9 cellular contexts compared by ENCODE assay signal in genomic region chr2:232699110-232699509, GRCh38. TPM values are rescaled to one million over a fixed set of nuclear protein-coding genes. Genes with fewer than 3 reads are reported as not detected.
A peak's percentile ranks its signal among the peaks of the same experiment; 100 is the strongest.
DNase-seq lines count a peak whose midpoint lies in the region; ATAC-seq and TF ChIP-seq lines count a peak whose summit lies in the region.
"Had no signal": no experiment of that assay in that cellular context is flagged by ENCODE, and none has a peak within 500 bp of the region (broad histone marks: within the 10 kb centered on the region; RNA-seq: fewer than 3 reads in every experiment).

No MANE protein-coding gene starts in this region.

- no peak for ATAC-seq in activated CD4-positive, alpha-beta T cell treated with anti-CD3 and anti-CD28 coated beads for 36 hours
- no peak for ATAC-seq in GM21723 (IDR thresholded peaks at IDR 0.05; ENCODE audit: unreplicated experiment)

- no peaks in the 10 kb centered on the region for H3K9me3 ChIP-seq in SK-N-MC (ENCODE audit: low read depth, low read length)
- H3K9me3 ChIP-seq in skeletal muscle satellite cell (replicated peaks; ENCODE audit: low read length), result no peaks in the 10 kb centered on the region

- no peaks in the 10 kb centered on the region for H3K27me3 ChIP-seq in skeletal muscle satellite cell (ENCODE audit: control insufficient read depth, insufficient read depth, low read length)

- peak overlapping the region; percentile 84 for H3K4me2 ChIP-seq in skeletal muscle satellite cell (ENCODE audit: low read length)

- H3K36me3 ChIP-seq in SK-N-MC (ENCODE audit: insufficient read depth, low read length) (peaks cover 37% of the 10 kb centered on the region), skeletal muscle satellite cell (ENCODE audit: insufficient read depth, low read length) (peaks cover 8% of the 10 kb centered on the region)

- peaks cover 42% of the 10 kb centered on the region for H3K36me3 Mint-ChIP-seq in activated CD4-positive, alpha-beta T cell treated with anti-CD3 and anti-CD28 coated beads for 36 hours (ENCODE audit: low read depth)

- H3K4me3 Mint-ChIP-seq in activated CD4-positive, alpha-beta T cell treated with anti-CD3 and anti-CD28 coated beads for 36 hours, result peak overlapping the region; percentile 99

- peak overlapping the region; percentile 27 for H3K27ac Mint-ChIP-seq in activated CD4-positive, alpha-beta T cell treated with anti-CD3 and anti-CD28 coated beads for 36 hours

- H3K27me3 Mint-ChIP-seq in activated CD4-positive, alpha-beta T cell treated with anti-CD3 and anti-CD28 coated beads for 36 hours, result no peaks in the 10 kb centered on the region

- POLR2A ChIA-PET in activated CD4-positive, alpha-beta T cell treated with anti-CD3 and anti-CD28 coated beads for 36 hours (lab: Charles Lee), result no interaction called here

- H3K9me3 Mint-ChIP-seq in activated CD4-positive, alpha-beta T cell treated with anti-CD3 and anti-CD28 coated beads for 36 hours (ENCODE audit: low read depth), result peaks cover 2% of the 10 kb centered on the region

- no peak overlapping the region for H3K27ac ChIP-seq in SK-N-MC

- intact Hi-C loops in activated CD4-positive, alpha-beta T cell treated with anti-CD3 and anti-CD28 coated beads for 36 hours (cut with DNase I, micrococcal nuclease), result loop anchor here (5.0 to 10.0 kb wide), 3 partner anchors 87 to 1087 kb away; no protein-coding TSS in a partner anchor

- peaks cover 19% of the 10 kb centered on the region for H3K4me1 ChIP-seq in skeletal muscle satellite cell (ENCODE audit: control insufficient read depth, insufficient read depth, low read length)

- no peak for DNase-seq in activated CD4-positive, alpha-beta T cell treated with anti-CD3 and anti-CD28 coated beads for 36 hours
- no peak for DNase-seq in activated CD4-positive, alpha-beta T cell treated with anti-CD3 and anti-CD28 coated beads, Interleukin-2, amount 50 U/mL, for 1 hour
- DNase-seq in SK-N-MC (ENCODE audit: low read depth, low spot score) (no peak), fibroblast of pulmonary artery (ENCODE audit: low read depth) (no peak), NCI-H748 (lab: John Stamatoyannopoulos, UW; ENCODE audit: unreplicated experiment) (no peak), NCI-H446 treated with DMSO at 0.1 percent for 48 hours (lab: John Stamatoyannopoulos, UW) (no peak)
- DNase-seq: islet precursor cell had no signal

- no peak for TF ChIP-seq CTCF in fibroblast of pulmonary artery (IDR thresholded peaks at IDR 0.05; ENCODE audit: low read length, missing control alignments)

- H3K9ac ChIP-seq in SK-N-MC (ENCODE audit: insufficient read length), result peak overlapping the region; percentile 98
- peak overlapping the region; percentile 96 for H3K9ac ChIP-seq in skeletal muscle satellite cell (ENCODE audit: low read depth, low read length)

- CTCF ChIA-PET in activated CD4-positive, alpha-beta T cell treated with anti-CD3 and anti-CD28 coated beads for 36 hours (lab: Charles Lee), result no interaction called here

- peaks cover 45% of the 10 kb centered on the region for H3K4me1 Mint-ChIP-seq in activated CD4-positive, alpha-beta T cell treated with anti-CD3 and anti-CD28 coated beads for 36 hours

- H3K4me3 ChIP-seq in SK-N-MC, result peak overlapping the region; percentile 96
- H3K4me3 ChIP-seq in fibroblast of pulmonary artery (replicated peaks; ENCODE audit: low read depth, low read length), result peak overlapping the region; percentile 95
- peak overlapping the region; percentile 96 for H3K4me3 ChIP-seq in skeletal muscle satellite cell (ENCODE audit: low read length)

RNA-seq across cellular contexts. Expression of gene GIGYF2, which starts 2.0 kb away (rescaled TPM):
- 10 to 100 TPM; 51.1 to 51.9 TPM for total RNA-seq in activated CD4-positive, alpha-beta T cell treated with anti-CD3 and anti-CD28 coated beads for 36 hours
- 42.6 and 51.2 TPM in 2 replicates for total RNA-seq in skeletal muscle satellite cell (2012; rRNA removed)
